ENCODE assay signal across 8 cellular contexts in genomic region chr17:38729886-38730525, GRCh38. TPM values are rescaled to one million over a fixed set of nuclear protein-coding genes. Genes with fewer than 3 reads are reported as not detected.
DNase-seq lines count a peak whose midpoint lies in the region; ATAC-seq, FAIRE-seq and TF ChIP-seq lines count a peak whose summit lies in the region.

TSS of gene CISD3 (plus strand) at chr17:38730341. CDS start at chr17:38730359, 18 bp downstream.

- DNase-seq in GM12891 (ENCODE audit: insufficient read length, low spot score) (peak; percentile 96), NCI-H2029 (lab: John Stamatoyannopoulos, UW) (peak; percentile 79), UCSD-AML1 (lab: John Stamatoyannopoulos, UW; ENCODE audit: unreplicated experiment) (peak; percentile 90), body of pancreas (peak; percentile 88 to 90 (median 90))

- intact Hi-C loops in body of pancreas (cut with DNase I) = no loop called here

- H3K27me3 ChIP-seq in body of pancreas (no peaks in the 10 kb centered on the region), iPS-20b (ENCODE audit: insufficient read depth, low read length) (peaks cover 21% of the 10 kb centered on the region)

- no peak for TF ChIP-seq POLR2A in GM12891 (IDR thresholded peaks at IDR 0.05; ENCODE audit: low read depth, low read length)
- peak in 1 of 3 donors; percentile 10 for TF ChIP-seq POLR2A in body of pancreas (IDR thresholded peaks at IDR 0.05)

- H3K27ac ChIP-seq in body of pancreas (peak within 1 kb of the TSS; percentile 93 to 97 (median 96)), iPS-20b (ENCODE audit: low read length) (no peak within 1 kb of the TSS), skin epidermis (peak within 1 kb of the TSS in 20 of 21 experiments; percentile 70 to 95 (median 86))

- no peak for FAIRE-seq in GM12891 (lab: Jason Lieb, UNC)

- peak; percentile 90 for ATAC-seq in HG02798 (IDR thresholded peaks at IDR 0.05; ENCODE audit: poor library complexity, unreplicated experiment)
- peak; percentile 80 for ATAC-seq in body of pancreas
- ATAC-seq in GM18870 (IDR thresholded peaks at IDR 0.05; ENCODE audit: unreplicated experiment) = no peak

- peak within 1 kb of the TSS; percentile 45 to 53 for H3K4me3 ChIP-seq in body of pancreas
- peak within 1 kb of the TSS; percentile 85 for H3K4me3 ChIP-seq in iPS-20b (ENCODE audit: low read length)
- H3K4me3 ChIP-seq in skin epidermis = peak within 1 kb of the TSS; percentile 46 to 72 (median 60)

- peaks cover 51% of the 10 kb centered on the region for H3K4me1 ChIP-seq in body of pancreas
- no peaks in the 10 kb centered on the region for H3K4me1 ChIP-seq in iPS-20b (ENCODE audit: insufficient read depth, low read length)

- TF ChIP-seq CTCF in body of pancreas (IDR thresholded peaks at IDR 0.05) = peak; percentile 35 to 97 (median 80)

- WGBS in body of pancreas, 2 donors = 0 to 2% methylated on average over 18 to 68 of the region's 92 CpGs

- H3K9me3 ChIP-seq in body of pancreas (no peaks in the 10 kb centered on the region), iPS-20b (ENCODE audit: insufficient read depth, low read depth, low read length) (no peaks in the 10 kb centered on the region)

- H3K9ac ChIP-seq in iPS-20b (ENCODE audit: low read depth, low read length) = peak within 1 kb of the TSS; percentile 77; the same call in 1 of the 2 replicates

- no peaks in the 10 kb centered on the region for H3K36me3 ChIP-seq in body of pancreas (replicated peaks in 1 of 2; ENCODE audit: insufficient read depth in 1 of 2, low read depth in 2 of 2)
- peaks cover 23% of the 10 kb centered on the region for H3K36me3 ChIP-seq in iPS-20b (ENCODE audit: insufficient read depth, low read depth, low read length)

TF ChIP-seq in GM12891, 5 proteins besides CTCF, POLR2A, EP300 and RAD21:
- TF ChIP-seq POLR2AphosphoS5 (IDR thresholded peaks at IDR 0.05; ENCODE audit: low read depth, low read length) = 0 out of 2 replicates have a peak, but pooled peaks have one; percentile 50
- no peak for TF ChIP-seq TAF1 (IDR thresholded peaks at IDR 0.05; ENCODE audit: low read depth, low read length)
- TF ChIP-seq PAX5 (IDR thresholded peaks at IDR 0.05; ENCODE audit: insufficient read depth, low read length, severe bottlenecking) = peak; percentile 8
- no peak for TF ChIP-seq POU2F2 (IDR thresholded peaks at IDR 0.05; ENCODE audit: low read depth, low read length)
- TF ChIP-seq SPI1 (IDR thresholded peaks at IDR 0.05; ENCODE audit: low read depth, low read length) = no peak
TF ChIP-seq in GM12891: peak in this region for 2.

RNA-seq across cellular contexts. Expression of gene CISD3, which starts in this region (rescaled TPM):
- polyA plus RNA-seq in GM12891 (2012; ENCODE audit: low read depth, missing spikeins) = 4.7 TPM
- total RNA-seq in body of pancreas = 10 to 100 TPM; 11.2 TPM
